ENCODE assay signal across 8 cellular contexts in genomic region chr13:106471957-106472543, GRCh38.
DNase-seq lines count a peak whose midpoint lies in the region; ATAC-seq and TF ChIP-seq lines count a peak whose summit lies in the region.

No MANE protein-coding gene starts in this region.

- H3K4me1 ChIP-seq in HUES48 (ENCODE audit: control insufficient read depth, insufficient read depth, low read length), result peaks cover 29% of the 10 kb centered on the region
- H3K4me1 ChIP-seq in muscle layer of duodenum (ENCODE audit: control insufficient read depth in 1 of 2, insufficient read depth in 2 of 2, low read length in 2 of 2), result no peaks in the 10 kb centered on the region

- H3K27ac ChIP-seq in HUES48 (ENCODE audit: low read depth, low read length) (peak overlapping the region; percentile 57), coronary artery (no peak overlapping the region), muscle layer of duodenum (ENCODE audit: low read length) (peak overlapping the region; percentile 76)

- no peak overlapping the region for H3K9ac ChIP-seq in HUES48 (ENCODE audit: low read depth, low read length)

- no peak overlapping the region for H3K4me3 ChIP-seq in GM06990 (replicated peaks; ENCODE audit: low read depth, low read length)
- H3K4me3 ChIP-seq in HUES48 (ENCODE audit: low read depth, low read length), result no peak overlapping the region; the same call in 1 of the 2 replicates
- H3K4me3 ChIP-seq in coronary artery, result peak overlapping the region; percentile 41
- peak overlapping the region in 1 of 2 donors; percentile 32 for H3K4me3 ChIP-seq in muscle layer of duodenum (ENCODE audit: low read depth in 1 of 2, low read length in 2 of 2)

- ATAC-seq in HG02981 (IDR thresholded peaks at IDR 0.05; ENCODE audit: unreplicated experiment) (no peak), HG03520 (IDR thresholded peaks at IDR 0.05; ENCODE audit: unreplicated experiment) (no peak)

- TF ChIP-seq CTCF in GM06990 (IDR thresholded peaks at IDR 0.05; ENCODE audit: insufficient read depth, low read length, poor library complexity, severe bottlenecking) (no peak), coronary artery (IDR thresholded peaks at IDR 0.05) (no peak)

- no peaks in the 10 kb centered on the region for H3K9me3 ChIP-seq in HUES48 (ENCODE audit: control insufficient read depth, insufficient read depth, low read length)
- H3K9me3 ChIP-seq in muscle layer of duodenum (ENCODE audit: control insufficient read depth in 1 of 2, low read length in 2 of 2), result no peaks in the 10 kb centered on the region

- peak; percentile 22 for DNase-seq in GM06990 (ENCODE audit: extremely low read depth, insufficient read length)
- DNase-seq in coronary artery (ENCODE audit: low spot score), result no peak
- no peak for DNase-seq in GF-D8 (lab: John Stamatoyannopoulos, UW)
- DNase-seq in NCI-H2196 treated with DMSO at 0.1 percent for 48 hours (lab: John Stamatoyannopoulos, UW; ENCODE audit: unreplicated experiment), result no peak

- H3K36me3 ChIP-seq in GM06990 (ENCODE audit: control insufficient read depth, insufficient read depth, low read length), result no peaks in the 10 kb centered on the region
- H3K36me3 ChIP-seq in HUES48 (ENCODE audit: control insufficient read depth, insufficient read depth, low read length), result no peaks in the 10 kb centered on the region
- H3K36me3 ChIP-seq in muscle layer of duodenum (ENCODE audit: control insufficient read depth in 1 of 2, insufficient read depth in 2 of 2, low read length in 2 of 2), result no peaks in the 10 kb centered on the region

- H3K27me3 ChIP-seq in GM06990 (replicated peaks; ENCODE audit: control insufficient read depth, insufficient read depth, low read length) (no peaks in the 10 kb centered on the region; the same call in 1 of the 2 replicates), HUES48 (ENCODE audit: control insufficient read depth, insufficient read depth, low read length) (no peaks in the 10 kb centered on the region), muscle layer of duodenum (ENCODE audit: low read depth, low read length) (no peaks in the 10 kb centered on the region)

Comparison
In these comparisons a context has a peak if more than half of its experiments do, and no peak if none do; other contexts are left out.
1. H3K27ac ChIP-seq: peak in HUES48 (single experiment) and muscle layer of duodenum (single experiment); none in coronary artery (0 of 2).